Comparison of ENCODE assay signal across 5 cellular contexts in the genomic region with DNA sequence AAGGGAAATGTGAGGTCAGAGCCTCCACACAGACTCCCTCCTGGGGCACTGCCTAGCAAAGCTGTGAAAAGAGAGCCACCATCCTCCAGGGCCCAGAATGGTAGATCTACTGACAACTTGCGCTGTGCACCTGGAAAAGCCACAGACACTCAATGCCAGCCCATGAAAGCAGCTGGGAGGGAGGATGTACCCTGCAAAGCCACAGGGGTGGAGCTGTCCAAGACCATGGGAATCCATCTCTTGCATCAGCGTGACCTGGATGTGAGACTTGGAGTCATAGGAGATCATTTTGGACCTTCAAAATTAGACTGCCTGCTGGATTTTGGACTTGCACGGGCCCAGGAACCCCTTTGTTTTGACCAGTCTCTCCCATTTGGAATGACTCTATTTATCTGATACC.
"Had no signal": no experiment of that assay in that cellular context is flagged by ENCODE, and none has a peak within 500 bp of the region (broad histone marks: within the 10 kb centered on the region; RNA-seq: fewer than 3 reads in every experiment).

No MANE protein-coding gene starts in this region.

- H3K27ac ChIP-seq: HL-60 had no signal

- DNase-seq: IMR-90, KBM-7 had no signal

- H3K4me3 ChIP-seq: K562 had no signal

- ATAC-seq: HepG2, K562 had no signal
